In the genomic region with DNA sequence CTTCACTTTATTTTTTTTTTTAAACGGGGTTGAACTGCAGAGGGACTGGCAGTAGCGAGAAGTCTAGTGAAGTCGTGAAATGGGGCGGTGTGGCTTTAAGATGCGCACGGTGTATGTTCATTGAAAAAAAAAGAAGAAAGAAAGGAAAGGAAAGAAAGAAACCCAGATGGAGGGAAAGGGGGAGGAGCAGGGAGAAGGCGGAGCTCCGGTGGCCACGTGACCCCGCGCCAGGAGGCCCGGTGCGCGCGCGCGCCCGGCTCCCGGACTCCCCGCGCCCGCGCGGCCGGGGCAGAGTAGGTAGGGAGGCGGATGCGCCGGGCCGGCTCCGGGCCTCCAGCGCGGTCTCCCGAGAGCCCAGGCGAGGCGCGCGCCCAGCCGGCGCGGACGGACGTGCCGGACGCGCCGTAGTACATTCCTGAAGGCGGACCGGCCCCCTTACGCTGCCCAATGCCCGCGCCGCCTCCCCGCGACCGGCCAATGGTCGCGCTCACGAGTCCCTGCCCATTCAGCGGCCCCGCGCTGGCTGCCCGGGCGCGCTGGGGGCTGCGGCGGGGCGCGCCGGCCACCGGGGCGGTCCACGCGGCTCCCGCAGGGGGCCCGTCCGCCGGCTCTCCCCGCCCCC, we compare ENCODE assay signal across 8 cellular contexts. TPM values are rescaled to one million over a fixed set of nuclear protein-coding genes. Genes with fewer than 3 reads are reported as not detected.
DNase-seq lines count a peak whose midpoint lies in the region; ATAC-seq and TF ChIP-seq lines count a peak whose summit lies in the region.

No MANE protein-coding gene starts in this region.

- TF ChIP-seq CTCF in AG04449 (IDR thresholded peaks at IDR 0.05; ENCODE audit: insufficient read depth, low read length, missing control alignments): no peak
- TF ChIP-seq CTCF in smooth muscle cell (IDR thresholded peaks at IDR 0.05; ENCODE audit: borderline replicate concordance, insufficient read depth, poor library complexity, severe bottlenecking): no peak

- peak; percentile 74 for DNase-seq in AG04449 (ENCODE audit: low read depth, low spot score)
- DNase-seq in NCI-H2196 treated with DMSO at 0.1 percent for 48 hours (lab: John Stamatoyannopoulos, UW; ENCODE audit: unreplicated experiment): peak; percentile 90
- DNase-seq in activated CD4-positive, CD25-positive, alpha-beta regulatory T cell (lab: John Stamatoyannopoulos, UW): peak; percentile 47 to 66 (median 60)
- peak; percentile 80 for DNase-seq in central memory CD4-positive, alpha-beta T cell
- DNase-seq in iris pigment epithelial cell (ENCODE audit: low read depth): peak; percentile 97
- DNase-seq in smooth muscle cell (lab: John Stamatoyannopoulos, UW; ENCODE audit: unreplicated experiment): peak; percentile 84

- peak overlapping the region; percentile 86 for H3K27ac ChIP-seq in smooth muscle cell (ENCODE audit: low read depth)

- H3K27me3 ChIP-seq in smooth muscle cell (ENCODE audit: low read depth): peaks cover 20% of the 10 kb centered on the region

- H3K4me3 ChIP-seq in AG04449 (ENCODE audit: low read depth, low read length): peak overlapping the region; percentile 86
- H3K4me3 ChIP-seq in smooth muscle cell: peak overlapping the region; percentile 90

- CTCF ChIA-PET in AG04449 (lab: Yijun Ruan, JAX): no interaction called here

- H3K9me3 ChIP-seq in smooth muscle cell (replicated peaks; ENCODE audit: low read depth): no peaks in the 10 kb centered on the region

- no peaks in the 10 kb centered on the region for H3K79me2 ChIP-seq in smooth muscle cell (ENCODE audit: low read depth)

- peaks cover 24% of the 10 kb centered on the region for H3K4me1 ChIP-seq in smooth muscle cell (ENCODE audit: low read depth)

- no peaks in the 10 kb centered on the region for H3K36me3 ChIP-seq in smooth muscle cell (ENCODE audit: low read depth)

- H3K4me2 ChIP-seq in smooth muscle cell: peak overlapping the region; percentile 96

- H4K20me1 ChIP-seq in smooth muscle cell (ENCODE audit: low read depth): peaks cover 6% of the 10 kb centered on the region

- ATAC-seq in GM18870 (IDR thresholded peaks at IDR 0.05; ENCODE audit: unreplicated experiment) (peak; percentile 29), HG03139 (IDR thresholded peaks at IDR 0.05; ENCODE audit: unreplicated experiment) (peak; percentile 31)

- POLR2A ChIA-PET in AG04449 (lab: Yijun Ruan, JAX): no interaction called here

- H3K9ac ChIP-seq in smooth muscle cell (ENCODE audit: low read depth): peak overlapping the region; percentile 84

- peak overlapping the region; percentile 93 for H2AFZ ChIP-seq in smooth muscle cell (ENCODE audit: low read depth)

- WGBS in smooth muscle cell (ENCODE audit: low lambda C conversion rate): under 1% methylated on average over 39 of the region's 78 CpGs

- H3F3A ChIP-seq in smooth muscle cell (ENCODE audit: low read depth): peaks cover 24% of the 10 kb centered on the region

RNA-seq across cellular contexts. Expression of a gene that starts 6.0 kb away (rescaled TPM):
- total RNA-seq in smooth muscle cell: 6.3 and 20.6 TPM in 2 replicates
- 3.7 and 5.8 TPM in 2 replicates for polyA plus RNA-seq in smooth muscle cell

Comparison
In these comparisons a context has a peak if more than half of its experiments do, and no peak if none do; other contexts are left out.
1. Peak in every context shown above with its lines: DNase-seq, ATAC-seq, H3K4me3 ChIP-seq and H3K27ac ChIP-seq.